35 cellular contexts compared by ENCODE assay signal in genomic region chr17:9767432-9767991, GRCh38. TPM values are rescaled to one million over a fixed set of nuclear protein-coding genes. Genes with fewer than 3 reads are reported as not detected.
"Had no signal": no experiment of that assay in that cellular context is flagged by ENCODE, and none has a peak within 500 bp of the region (broad histone marks: within the 10 kb centered on the region; RNA-seq: fewer than 3 reads in every experiment).

No MANE protein-coding gene starts in this region.

- H3K4me3 Mint-ChIP-seq: activated naive CD8-positive, alpha-beta T cell; effector memory CD8-positive, alpha-beta T cell; immature natural killer cell; natural killer cell treated with Interleukin-12 subunit alpha and Interleukin-12 subunit beta and Interleukin-15 and Interleukin-18, amount 100 ng/mL, for 72 hours had no signal

- H3K9me3 Mint-ChIP-seq: effector memory CD8-positive, alpha-beta T cell; immature natural killer cell; natural killer cell treated with Interleukin-12 subunit alpha and Interleukin-12 subunit beta and Interleukin-15 and Interleukin-18, amount 100 ng/mL, for 72 hours had no signal

- FAIRE-seq: endothelial cell of umbilical vein had no signal

- H3K4me3 ChIP-seq: colonic mucosa, dorsolateral prefrontal cortex, lower lobe of right lung, right lobe of liver, skin epidermis, testis, transverse colon, uterus had no signal

- DNase-seq: activated CD4-positive, alpha-beta T cell treated with anti-CD3 and anti-CD28 coated beads for 48 hours; activated effector memory CD4-positive, alpha-beta T cell treated with Interleukin-2 at 50 U/mL for 16 hours; activated naive CD4-positive, alpha-beta T cell treated with Interleukin-2 at 50 U/mL for 16 hours; anterior cingulate cortex; colonic mucosa; dorsolateral prefrontal cortex; effector memory CD8-positive, alpha-beta T cell; head of caudate nucleus; hippocampal formation; immature natural killer cell; lower lobe of right lung; mesenchymal stem cell; right lobe of liver; stimulated activated CD4-positive, alpha-beta T cell treated with anti-CD3 and anti-CD28 coated beads, Interleukin-12 subunit alpha, Interleukin-12 subunit beta, amount 100 ng/mL, for 4 hours; stimulated activated CD4-positive, alpha-beta T cell treated with anti-CD3 and anti-CD28 coated beads, Interleukin-4, amount 100 ng/mL, for 1 hour; stimulated activated naive CD8-positive, alpha-beta T cell treated with anti-CD3 and anti-CD28 coated beads, Interleukin-15, Interleukin-2, amounts not matched to agents 100 U/mL and 50 U/mL, for 24 hours; T1000; testis; transverse colon; uterus; WERI-Rb-1 had no signal

- H3K27ac Mint-ChIP-seq: activated naive CD8-positive, alpha-beta T cell; effector memory CD8-positive, alpha-beta T cell; immature natural killer cell; natural killer cell treated with Interleukin-12 subunit alpha and Interleukin-12 subunit beta and Interleukin-15 and Interleukin-18, amount 100 ng/mL, for 72 hours had no signal

- H3K27ac ChIP-seq: colonic mucosa, dorsolateral prefrontal cortex, lower lobe of right lung, right lobe of liver, skin epidermis, testis, transverse colon, uterus, WERI-Rb-1 had no signal

- H3K27me3 ChIP-seq: colonic mucosa, right lobe of liver, testis, transverse colon, uterus had no signal

- H3K9me3 ChIP-seq: colonic mucosa, lower lobe of right lung, right lobe of liver, testis, transverse colon, uterus had no signal

- ATAC-seq: activated CD4-positive, CD25-positive, alpha-beta regulatory T cell treated with anti-CD3 and anti-CD28 coated beads, Interleukin-2, amount 50 U/mL, for 24 hours; effector memory CD8-positive, alpha-beta T cell; lower lobe of right lung; natural killer cell treated with Interleukin-12 subunit alpha and Interleukin-12 subunit beta and Interleukin-15 and Interleukin-18, amount 100 ng/mL, for 72 hours; right lobe of liver; stimulated activated naive CD8-positive, alpha-beta T cell treated with anti-CD3 and anti-CD28 coated beads, Interleukin-15, Interleukin-2, amounts not matched to agents 100 U/mL and 50 U/mL, for 24 hours had no signal

- H3K36me3 Mint-ChIP-seq: activated naive CD8-positive, alpha-beta T cell; immature natural killer cell; natural killer cell treated with Interleukin-12 subunit alpha and Interleukin-12 subunit beta and Interleukin-15 and Interleukin-18, amount 100 ng/mL, for 72 hours had no signal

- H3K4me1 ChIP-seq: colonic mucosa, lower lobe of right lung, right lobe of liver, testis, transverse colon, uterus had no signal

- H3K36me3 ChIP-seq: colonic mucosa, lower lobe of right lung, right lobe of liver, transverse colon, uterus, WERI-Rb-1 had no signal

- H3K4me1 Mint-ChIP-seq: immature natural killer cell had no signal

RNA-seq across cellular contexts. Expression of gene DHRS7C, which starts 23.9 kb away (rescaled TPM):
- total RNA-seq: endothelial cell of umbilical vein; fibroblast of lung; fibroblast of villous mesenchyme; kidney epithelial cell; lower lobe of right lung; mononuclear cell; natural killer cell treated with Interleukin-12 subunit alpha and Interleukin-12 subunit beta and Interleukin-15 and Interleukin-18, amount 100 ng/mL, for 72 hours; osteocyte; posterior vena cava; renal cortical epithelial cell; right lobe of liver; transverse colon; uterus had no signal
- polyA plus RNA-seq: endothelial cell of umbilical vein, fibroblast of lung, immature natural killer cell had no signal

RNA-seq across cellular contexts. Expression of gene GSG1L2, which starts 54.4 kb away (rescaled TPM):
- total RNA-seq: colonic mucosa; endothelial cell of umbilical vein; fibroblast of lung; fibroblast of villous mesenchyme; kidney epithelial cell; lower lobe of right lung; mononuclear cell; natural killer cell treated with Interleukin-12 subunit alpha and Interleukin-12 subunit beta and Interleukin-15 and Interleukin-18, amount 100 ng/mL, for 72 hours; osteocyte; posterior vena cava; renal cortical epithelial cell; right lobe of liver; transverse colon; uterus had no signal
- polyA plus RNA-seq: adipose tissue, endothelial cell of umbilical vein, esophagus, fibroblast of lung, immature natural killer cell had no signal

RNA-seq across cellular contexts. Expression of gene GLP2R, which starts 58.2 kb away (rescaled TPM):
- total RNA-seq: endothelial cell of umbilical vein; fibroblast of lung; mononuclear cell; natural killer cell treated with Interleukin-12 subunit alpha and Interleukin-12 subunit beta and Interleukin-15 and Interleukin-18, amount 100 ng/mL, for 72 hours had no signal
- polyA plus RNA-seq: endothelial cell of umbilical vein, fibroblast of lung, immature natural killer cell had no signal
